9 cellular contexts compared by ENCODE assay signal in genomic region chrX:72094894-72095293, GRCh38. TPM values are rescaled to one million over a fixed set of nuclear protein-coding genes. Genes with fewer than 3 reads are reported as not detected.
DNase-seq lines count a peak whose midpoint lies in the region; ATAC-seq and TF ChIP-seq lines count a peak whose summit lies in the region.
"Had no signal": no experiment of that assay in that cellular context is flagged by ENCODE, and none has a peak within 500 bp of the region (broad histone marks: within the 10 kb centered on the region; RNA-seq: fewer than 3 reads in every experiment).

No MANE protein-coding gene starts in this region.

- no peak overlapping the region for H3K4me3 Mint-ChIP-seq in glutamatergic neuron (ENCODE audit: unreplicated experiment)

- peaks cover 3% of the 10 kb centered on the region for H3K4me1 Mint-ChIP-seq in glutamatergic neuron (ENCODE audit: low read depth, unreplicated experiment)

- no peak for TF ChIP-seq CTCF in glutamatergic neuron (IDR thresholded peaks at IDR 0.05; ENCODE audit: partially characterized antibody, unreplicated experiment)

- ATAC-seq in GM19438 (IDR thresholded peaks at IDR 0.05; ENCODE audit: low read depth, unreplicated experiment) (peak; percentile 68), HG03097 (IDR thresholded peaks at IDR 0.05; ENCODE audit: low FRiP score, unreplicated experiment) (no peak)

- DNase-seq in COLO668 (lab: John Stamatoyannopoulos, UW; ENCODE audit: unreplicated experiment) (peak; percentile 6), HT-29 (ENCODE audit: low spot score) (peak; percentile 19), glutamatergic neuron (peak; percentile 19), putamen (ENCODE audit: low spot score) (no peak)
- DNase-seq in activated CD4-positive, alpha-beta T cell treated with anti-CD3 and anti-CD28 coated beads for 48 hours = peak; percentile 41
- DNase-seq in stimulated activated CD8-positive, alpha-beta memory T cell treated with anti-CD3 and anti-CD28 coated beads, Interleukin-7, amount 100 ng/mL, for 24 hours (ENCODE audit: low read depth) = peak; percentile 21

- no peaks in the 10 kb centered on the region for H3K9me3 Mint-ChIP-seq in glutamatergic neuron (ENCODE audit: unreplicated experiment)
- H3K9me3 Mint-ChIP-seq: activated naive CD4-positive, alpha-beta T cell treated with anti-CD3 and anti-CD28 coated beads, Interleukin-2, amount 50 U/mL, for 72 hours had no signal

- H3K36me3 Mint-ChIP-seq in glutamatergic neuron (ENCODE audit: unreplicated experiment) = no peaks in the 10 kb centered on the region
- H3K36me3 Mint-ChIP-seq: activated naive CD4-positive, alpha-beta T cell treated with anti-CD3 and anti-CD28 coated beads, Interleukin-2, amount 50 U/mL, for 72 hours had no signal

- H3K27ac Mint-ChIP-seq in glutamatergic neuron (ENCODE audit: unreplicated experiment) = no peak overlapping the region
- H3K27ac Mint-ChIP-seq: activated naive CD4-positive, alpha-beta T cell treated with anti-CD3 and anti-CD28 coated beads, Interleukin-2, amount 50 U/mL, for 72 hours had no signal

- no peaks in the 10 kb centered on the region for H3K27me3 Mint-ChIP-seq in glutamatergic neuron (ENCODE audit: unreplicated experiment)

RNA-seq across cellular contexts. Expression of gene RTL5, which starts 36.8 kb away (rescaled TPM):
- total RNA-seq in HT-29 (2014; rRNA removed; shearing (Covaris generic)) = not detected in 2 replicates
- total RNA-seq in glutamatergic neuron (ENCODE audit: unreplicated experiment) = 18.2 TPM

Comparison
In these comparisons a context has a peak if more than half of its experiments do, and no peak if none do; other contexts are left out.
1. RNA of gene RTL5, which starts 36.8 kb away (total RNA-seq): 18.2 TPM in glutamatergic neuron (single experiment); not detected in HT-29; every median in the first group is over 10 times any median in the second.